8 cellular contexts compared by ENCODE assay signal in the genomic region with DNA sequence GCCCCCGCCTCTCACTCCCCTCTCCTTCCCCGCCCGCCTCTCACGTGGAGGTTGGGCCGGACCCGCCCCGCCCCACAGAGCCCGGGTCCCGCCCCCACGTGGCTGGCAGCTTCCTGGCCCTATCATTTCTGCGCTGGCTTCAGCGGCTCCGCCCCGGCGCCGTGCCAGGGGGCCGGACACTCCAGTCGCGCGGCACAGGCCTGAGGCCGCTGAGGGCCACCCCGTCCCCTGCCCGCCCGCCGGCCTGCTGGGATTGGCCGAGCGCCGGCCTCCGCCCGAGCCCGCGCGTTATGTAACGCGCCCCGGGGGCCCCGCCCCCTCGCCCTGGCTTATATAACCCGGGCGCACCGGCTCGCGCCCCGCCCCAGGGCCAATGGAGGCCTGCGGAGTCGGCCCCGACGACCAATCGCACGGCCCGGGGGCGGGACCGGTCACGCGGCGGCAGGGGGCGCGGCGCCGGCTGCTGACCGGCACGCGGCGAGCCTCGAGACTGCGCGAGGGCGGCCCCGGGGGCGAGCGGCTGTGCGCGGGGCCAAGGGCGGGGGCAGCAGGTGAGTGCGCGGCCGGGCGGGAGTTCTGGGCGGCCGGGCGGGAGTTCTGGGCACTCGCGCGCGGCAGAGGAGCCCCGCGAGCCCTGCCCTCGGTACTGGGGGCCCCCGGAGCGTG. TPM values are rescaled to one million over a fixed set of nuclear protein-coding genes. Genes with fewer than 3 reads are reported as not detected.
DNase-seq lines count a peak whose midpoint lies in the region; ATAC-seq and TF ChIP-seq lines count a peak whose summit lies in the region.

Gene PER3, plus strand, starts transcription at position 466 of the 666 bp plus-strand sequence. CDS start 587 bp downstream, outside the sequence.

- BruUV-seq in OCI-LY7 (replicated peaks; lab: Mats Ljungman, UMichigan): no TSS peak

- H3K4me3 ChIP-seq in HUES6 (ENCODE audit: low read depth, low read length) (peak within 1 kb of the TSS; percentile 66), OCI-LY7 (ENCODE audit: low read depth, low read length, poor library complexity, severe bottlenecking) (peak within 1 kb of the TSS; percentile 66), epithelial cell of proximal tubule (ENCODE audit: low read depth, low read length) (peak within 1 kb of the TSS; percentile 67)

- peaks cover 12% of the 10 kb centered on the region for H3K27me3 ChIP-seq in HUES6 (ENCODE audit: control insufficient read depth, insufficient read depth, low read length)

- TF ChIP-seq CTCF in OCI-LY7 (conservative IDR thresholded peaks at IDR 0.05; ENCODE audit: low read length) (no peak), epithelial cell of proximal tubule (conservative IDR thresholded peaks at IDR 0.05; ENCODE audit: low read depth, low read length) (no peak)

- peak within 1 kb of the TSS; percentile 78 for H3K4me2 ChIP-seq in OCI-LY7 (ENCODE audit: low read length)

- H4K20me1 ChIP-seq in OCI-LY7 (ENCODE audit: insufficient read depth, low read length): no peaks in the 10 kb centered on the region

- POLR2A ChIA-PET in OCI-LY7 (lab: Charles Lee): no interaction called here

- CTCF ChIA-PET in OCI-LY7 (lab: Charles Lee; ENCODE audit: unreplicated experiment): no interaction called here

- peaks cover 36% of the 10 kb centered on the region for H3K36me3 ChIP-seq in HUES6 (ENCODE audit: control insufficient read depth, insufficient read depth, low read length)
- H3K36me3 ChIP-seq in OCI-LY7 (ENCODE audit: insufficient read depth, low read length): peaks cover 19% of the 10 kb centered on the region; the same call in 1 of the 2 replicates

- H3K9ac ChIP-seq in HUES6 (ENCODE audit: low read length): peak within 1 kb of the TSS; percentile 29

- H3K27ac ChIP-seq in HUES6 (ENCODE audit: low read depth, low read length): no peak within 1 kb of the TSS
- H3K27ac ChIP-seq in OCI-LY7 (ENCODE audit: low read depth, low read length, poor library complexity, severe bottlenecking): peak within 1 kb of the TSS; percentile 38

- H3K9me2 ChIP-seq in OCI-LY7 (ENCODE audit: insufficient read depth, low read length): no peaks in the 10 kb centered on the region

- H3K4me1 ChIP-seq in HUES6 (ENCODE audit: control insufficient read depth, insufficient read depth, low read length) (no peaks in the 10 kb centered on the region), OCI-LY7 (ENCODE audit: insufficient read depth, low read length, poor library complexity, severe bottlenecking) (peaks cover 8% of the 10 kb centered on the region)

- peak within 1 kb of the TSS; percentile 86 for H2AFZ ChIP-seq in OCI-LY7 (ENCODE audit: low read length)

- H3K9me3 ChIP-seq in HUES6 (ENCODE audit: control insufficient read depth, insufficient read depth, low read depth, low read length) (peaks cover 19% of the 10 kb centered on the region; the same call in 1 of the 2 replicates), OCI-LY7 (ENCODE audit: low read length) (no peaks in the 10 kb centered on the region)

- peak; percentile 87 for ATAC-seq in GM21447 (IDR thresholded peaks at IDR 0.05; ENCODE audit: unreplicated experiment)

- peak; percentile 96 for DNase-seq in D341Med (ENCODE audit: low spot score)
- DNase-seq in OCI-LY7 (ENCODE audit: low spot score): peak; percentile 89
- DNase-seq in activated T-cell treated with anti-CD3 and anti-CD28 coated beads, Interleukin-2, amount 50 U/mL, for 1 hour: peak; percentile 95
- peak; percentile 31 for DNase-seq in epithelial cell of proximal tubule (ENCODE audit: low read depth)
- DNase-seq in mucosa of gallbladder (ENCODE audit: low spot score): peak; percentile 98
- peak; percentile 70 to 79 for DNase-seq in stimulated activated CD8-positive, alpha-beta memory T cell treated with anti-CD3 and anti-CD28 coated beads, Interleukin-4, amount 100 ng/mL, for 1 hour (ENCODE audit: low read depth in 2 of 2, low spot score in 1 of 2)

- no peaks in the 10 kb centered on the region for H3K79me2 ChIP-seq in OCI-LY7 (ENCODE audit: insufficient read depth, low read depth, low read length)

- intact Hi-C loops in OCI-LY7 (cut with micrococcal nuclease; ENCODE audit: unreplicated experiment): no loop called here

RNA-seq across cellular contexts. Expression of gene PER3, which starts in this region (rescaled TPM):
- total RNA-seq in OCI-LY7 (2014; rRNA removed; shearing (Covaris generic)): 9.0 and 12.0 TPM in 2 replicates
- total RNA-seq in OCI-LY7 (2022) (13.1 and 15.9 TPM in 2 replicates), epithelial cell of proximal tubule (2.4 and 2.5 TPM in 2 replicates), mucosa of gallbladder (31.5 TPM)

Comparison
In these comparisons a context has a peak if more than half of its experiments do, and no peak if none do; other contexts are left out.
1. DNase-seq: peak in every context shown above with its lines; median percentile 98 in mucosa of gallbladder; 96 in D341Med; 95 in activated T-cell treated with anti-CD3 and anti-CD28 coated beads, Interleukin-2, amount 50 U/mL, for 1 hour; 89 in OCI-LY7; 74 in stimulated activated CD8-positive, alpha-beta memory T cell treated with anti-CD3 and anti-CD28 coated beads, Interleukin-4, amount 100 ng/mL, for 1 hour; 31 in epithelial cell of proximal tubule.